8 cellular contexts compared by ENCODE assay signal in genomic region chr7:1225462-1226154, GRCh38.
DNase-seq lines count a peak whose midpoint lies in the region; ATAC-seq lines count a peak whose summit lies in the region.

No MANE protein-coding gene starts in this region.

- peak; percentile 79 for DNase-seq in AG08396 (ENCODE audit: low spot score)
- peak; percentile 58 for DNase-seq in activated T-cell treated with anti-CD3 and anti-CD28 coated beads, Interleukin-2, amount 50 U/mL, for 1 hour
- DNase-seq in germinal center (ENCODE audit: low spot score) = peak; percentile 56
- DNase-seq in stimulated activated CD4-positive, alpha-beta T cell treated with anti-CD3 and anti-CD28 coated beads, Interleukin-1b, Interleukin-23, amount 100 ng/mL, for 4 hours (ENCODE audit: low read depth in 2 of 2) = peak; percentile 34 to 57
- DNase-seq in NCI-H1105 (lab: John Stamatoyannopoulos, UW) = no peak
- DNase-seq in NCI-H1092 treated with DMSO at 0.1 percent for 48 hours (lab: John Stamatoyannopoulos, UW) = no peak

- H3K9ac ChIP-seq in HUES6 (ENCODE audit: low read length) = no peak overlapping the region

- H3K4me3 ChIP-seq in HUES6 (ENCODE audit: low read depth, low read length) = peak overlapping the region; percentile 27; the same call in 1 of the 2 replicates

- ATAC-seq in HG02588 (IDR thresholded peaks at IDR 0.05; ENCODE audit: unreplicated experiment) = no peak

- no peak overlapping the region for H3K27ac ChIP-seq in HUES6 (ENCODE audit: low read depth, low read length)

- peaks cover 26% of the 10 kb centered on the region for H3K4me1 ChIP-seq in HUES6 (ENCODE audit: control insufficient read depth, insufficient read depth, low read length)

- H3K27me3 ChIP-seq in HUES6 (ENCODE audit: control insufficient read depth, insufficient read depth, low read length) = peaks cover 95% of the 10 kb centered on the region

- no peaks in the 10 kb centered on the region for H3K36me3 ChIP-seq in HUES6 (ENCODE audit: control insufficient read depth, insufficient read depth, low read length)

- no peaks in the 10 kb centered on the region for H3K9me3 ChIP-seq in HUES6 (ENCODE audit: control insufficient read depth, insufficient read depth, low read depth, low read length)

Comparison
In these comparisons a context has a peak if more than half of its experiments do, and no peak if none do; other contexts are left out.
1. DNase-seq: peak in AG08396 (single experiment), activated T-cell treated with anti-CD3 and anti-CD28 coated beads, Interleukin-2, amount 50 U/mL, for 1 hour (single experiment), germinal center (single experiment) and stimulated activated CD4-positive, alpha-beta T cell treated with anti-CD3 and anti-CD28 coated beads, Interleukin-1b, Interleukin-23, amount 100 ng/mL, for 4 hours (2 of 2); none in NCI-H1105 (single experiment) and NCI-H1092 treated with DMSO at 0.1 percent for 48 hours (single experiment).